8 cellular contexts compared by ENCODE assay signal in genomic region chr6:1313755-1314503, GRCh38. TPM values are rescaled to one million over a fixed set of nuclear protein-coding genes. Genes with fewer than 3 reads are reported as not detected.
A peak's percentile ranks its signal among the peaks of the same experiment; 100 is the strongest.
DNase-seq lines count a peak whose midpoint lies in the region; ATAC-seq, FAIRE-seq and TF ChIP-seq lines count a peak whose summit lies in the region.

No MANE protein-coding gene starts in this region.

- no peak for ATAC-seq in GM12878
- ATAC-seq in lower lobe of right lung, result peak; percentile 48 to 69
- no peak for ATAC-seq in HG03378 (IDR thresholded peaks at IDR 0.05; ENCODE audit: unreplicated experiment)
- ATAC-seq in GM21786 (IDR thresholded peaks at IDR 0.05; ENCODE audit: unreplicated experiment), result no peak

- H3K36me3 ChIP-seq in BJ (ENCODE audit: control insufficient read depth, insufficient read depth, low read length) (no peaks in the 10 kb centered on the region), GM12878 (ENCODE audit: control insufficient read depth in 2 of 2, insufficient read depth in 2 of 2, low read length in 1 of 2) (no peaks in the 10 kb centered on the region), lower lobe of right lung (no peaks in the 10 kb centered on the region), ovary (no peaks in the 10 kb centered on the region)

- POLR2A ChIA-PET in BJ (lab: Charles Lee) (interaction anchor here (0.5 kb wide), 1 partner anchor 73 kb away, joined by 3 read pairs; no protein-coding TSS in a partner anchor), GM12878 (lab: Charles Lee) (no interaction called here)

- peaks cover 9% of the 10 kb centered on the region for H3K27me3 ChIP-seq in BJ (ENCODE audit: control insufficient read depth, insufficient read depth, low read length)
- H3K27me3 ChIP-seq in GM12878 (replicated peaks in 1 of 2; ENCODE audit: control insufficient read depth in 2 of 2, insufficient read depth in 2 of 2, low read length in 1 of 2), result peaks cover 5 to 21% of the 10 kb centered on the region in 2 experiments
- peaks cover 55% of the 10 kb centered on the region for H3K27me3 ChIP-seq in lower lobe of right lung (ENCODE audit: low read depth)
- no peaks in the 10 kb centered on the region for H3K27me3 ChIP-seq in ovary

- TF ChIP-seq POLR2A in GM12878 (IDR thresholded peaks at IDR 0.05; ENCODE audit: low read depth, low read length), result no peak
- TF ChIP-seq POLR2A in ovary (IDR thresholded peaks at IDR 0.05), result no peak

- H3K9me3 ChIP-seq in GM12878 (replicated peaks; ENCODE audit: control insufficient read depth, insufficient read depth, low read length) (no peaks in the 10 kb centered on the region; the same call in 2 of the 3 replicates), lower lobe of right lung (no peaks in the 10 kb centered on the region), ovary (no peaks in the 10 kb centered on the region)

- intact Hi-C loops in GM12878 (cut with micrococcal nuclease; ENCODE audit: unreplicated experiment) (no loop called here), lower lobe of right lung (cut with DNase I) (no loop called here), ovary (cut with DNase I) (no loop called here)

- no peak overlapping the region for H2AFZ ChIP-seq in GM12878 (ENCODE audit: control insufficient read depth, low read depth, low read length)

- RAD21 ChIA-PET in GM12878 (lab: Charles Lee; ENCODE audit: unreplicated experiment), result no interaction called here

- H3K4me1 ChIP-seq in GM12878 (ENCODE audit: control insufficient read depth, insufficient read depth, low read length) (no peaks in the 10 kb centered on the region), lower lobe of right lung (peaks cover 37% of the 10 kb centered on the region), ovary (ENCODE audit: insufficient read depth) (peaks cover 2% of the 10 kb centered on the region)

- no peak for TF ChIP-seq RAD21 in GM12878 (IDR thresholded peaks at IDR 0.05; ENCODE audit: insufficient read depth, low read depth, low read length)

- in situ Hi-C loops in GM12878 (cut with MboI), result no loop called here

- peak overlapping the region; percentile 24 for H3K4me3 ChIP-seq in BJ (ENCODE audit: low read depth, low read length)
- H3K4me3 ChIP-seq in GM12878, result no peak overlapping the region
- peak overlapping the region; percentile 50 for H3K4me3 ChIP-seq in lower lobe of right lung
- H3K4me3 ChIP-seq in ovary, result no peak overlapping the region

- TF ChIP-seq EP300 in GM12878 (IDR thresholded peaks at IDR 0.05; ENCODE audit: borderline replicate concordance in 1 of 2, control insufficient read depth in 1 of 2, low read depth in 2 of 2, low read length in 2 of 2), result no peak
- TF ChIP-seq EP300 in ovary (IDR thresholded peaks at IDR 0.05), result no peak

- no peak for FAIRE-seq in GM12878 (lab: Jason Lieb, UNC)

- SMC1A ChIA-PET in GM12878 (lab: Charles Lee; ENCODE audit: uncharacterized antibody, unreplicated experiment), result no interaction called here

- H3K4me2 ChIP-seq in GM12878 (ENCODE audit: control insufficient read depth, insufficient read depth), result no peak overlapping the region

- H3K27ac ChIP-seq in GM12878 (ENCODE audit: control insufficient read depth, insufficient read depth) (no peak overlapping the region), lower lobe of right lung (peak overlapping the region; percentile 31), ovary (no peak overlapping the region)

- no TSS peak for BruUV-seq in GM12878 (replicated peaks; lab: Mats Ljungman, UMichigan)

- CTCF ChIA-PET in BJ (lab: Yijun Ruan, JAX) (interaction anchor here (0.6 to 2.0 kb wide), 5 partner anchors 12 to 50 kb away, joined by 3 to 7 read pairs (median 3); no protein-coding TSS in a partner anchor), GM12878 (lab: Yijun Ruan, JAX) (no interaction called here)

- H3K79me2 ChIP-seq in GM12878 (ENCODE audit: control insufficient read depth, insufficient read depth, low read length), result no peaks in the 10 kb centered on the region

- DNase-seq in BJ (ENCODE audit: low read depth) (no peak), HK-2 (ENCODE audit: unreplicated experiment) (peak; percentile 59), GM12878 (ENCODE audit: low read depth, low spot score) (no peak), lower lobe of right lung (peak; percentile 73), T-helper 9 cell (no peak), ovary (no peak)

- WGBS in GM12878 (ENCODE audit: insufficient coverage, insufficient replicate concordance, low lambda C conversion rate, missing lambda C conversion rate), result 45% methylated on average over 42 of the region's 46 CpGs
- WGBS in ovary, 3 donors, result 3 to 5% (median 4%) methylated on average over 46 of the region's 46 CpGs

- TF ChIP-seq CTCF in BJ (IDR thresholded peaks at IDR 0.05; ENCODE audit: insufficient read depth, low read depth, low read length) (0 out of 2 replicates have a peak, but pooled peaks have one; percentile 23), GM12878 (IDR thresholded peaks at IDR 0.05 in 2 of 3, conservative IDR thresholded peaks at IDR 0.05 in 1 of 3; ENCODE audit: control insufficient read depth in 2 of 3, extremely low read depth in 1 of 3, insufficient read depth in 1 of 3, low read depth in 3 of 3, low read length in 3 of 3) (no peak), lower lobe of right lung (IDR thresholded peaks at IDR 0.05) (peak; percentile 49), ovary (IDR thresholded peaks at IDR 0.05) (no peak)

- H3K9ac ChIP-seq in GM12878 (ENCODE audit: control insufficient read depth, insufficient read depth, low read length), result no peak overlapping the region

- H4K20me1 ChIP-seq in GM12878 (ENCODE audit: control insufficient read depth, insufficient read depth), result no peaks in the 10 kb centered on the region

TF ChIP-seq in GM12878, 131 proteins besides CTCF, POLR2A, EP300 and RAD21:
- TF ChIP-seq SUZ12 (IDR thresholded peaks at IDR 0.05; ENCODE audit: unreplicated experiment), result peak; percentile 32
- TF ChIP-seq BCLAF1 (IDR thresholded peaks at IDR 0.05), result no peak
TF ChIP-seq in GM12878: peak in this region for 1.

RNA-seq across cellular contexts. Expression of gene FOXQ1, which starts 2.0 kb away (rescaled TPM):
- 0.23 and 0.31 TPM in 2 replicates for polyA plus RNA-seq in BJ (2011; rRNA removed)
- polyA minus RNA-seq in BJ (2011; rRNA and poly(A)+ RNA removed), result 0.38 and 0.67 TPM in 2 replicates
- not detected in 2 replicates for total RNA-seq in GM12878 (2013; cell fraction: nucleolus; rRNA removed)
- total RNA-seq in GM12878 (2014; rRNA removed), result not detected in 2 replicates
- not detected in 2 replicates for total RNA-seq in GM12878 (2014; rRNA removed; fragmentation: Illumina TruSeq; extraction: Trizol)
- total RNA-seq in GM12878 (2021), result 0.08 TPM in 1 of 2 replicates, not detected in the other
- polyA plus RNA-seq in GM12878 (2011; ENCODE audit: low read depth), result not detected
- not detected in 2 replicates for polyA plus RNA-seq in GM12878 (2011; rRNA removed)
- not detected in 2 replicates for polyA plus RNA-seq in GM12878 (2011; cell fraction: cytosol; rRNA removed)
- polyA plus RNA-seq in GM12878 (2011; cell fraction: nucleus; rRNA removed), result not detected in 2 replicates
- polyA plus RNA-seq in GM12878 (2012), result not detected in 2 replicates
- not detected in 2 replicates for polyA plus RNA-seq in GM12878 (2014; fragmentation: Illumina TruSeq; extraction: Trizol)
- not detected for polyA plus RNA-seq in GM12878 (2014; fragmentation: Nextera tagmentation; extraction: Ambion mirVana)
- not detected in 2 replicates for polyA plus RNA-seq in GM12878 (2014; rRNA removed)
- polyA plus RNA-seq in GM12878 (2016; fragmentation: Nextera tagmentation; extraction: Ambion mirVana), result not detected
- polyA minus RNA-seq in GM12878 (2011; rRNA and poly(A)+ RNA removed), result not detected in 2 replicates
- 0.62 TPM in 1 of 2 replicates, not detected in the other for polyA minus RNA-seq in GM12878 (2011; cell fraction: cytosol; rRNA and poly(A)+ RNA removed)
- polyA minus RNA-seq in GM12878 (2011; cell fraction: nucleus; rRNA and poly(A)+ RNA removed), result not detected in 2 replicates
- 7.5 TPM for total RNA-seq in lower lobe of right lung
- total RNA-seq in ovary, result 1 to 10 TPM in 3 of 7 donors, under 1 TPM in 3, not detected in 1; 0.18 to 4.3 (median 1.0) TPM
- under 1 TPM; 0.07 TPM for polyA plus RNA-seq in ovary

Comparison
In these comparisons a context has a peak if more than half of its experiments do, and no peak if none do; other contexts are left out.
1. DNase-seq: peak in HK-2 (single experiment) and lower lobe of right lung (single experiment); none in BJ (single experiment), GM12878 (single experiment), T-helper 9 cell (single experiment) and ovary (0 of 5).
2. H3K4me3 ChIP-seq: peak in BJ (single experiment) and lower lobe of right lung (single experiment); none in GM12878 (single experiment) and ovary (single experiment).
3. CTCF ChIP-seq: peak in BJ (single experiment) and lower lobe of right lung (single experiment); none in GM12878 (0 of 3) and ovary (0 of 3).
4. ATAC-seq: peak in lower lobe of right lung (2 of 2); none in GM12878 (single experiment), HG03378 (single experiment) and GM21786 (single experiment).